ENCODE assay signal across 8 cellular contexts in the genomic region with DNA sequence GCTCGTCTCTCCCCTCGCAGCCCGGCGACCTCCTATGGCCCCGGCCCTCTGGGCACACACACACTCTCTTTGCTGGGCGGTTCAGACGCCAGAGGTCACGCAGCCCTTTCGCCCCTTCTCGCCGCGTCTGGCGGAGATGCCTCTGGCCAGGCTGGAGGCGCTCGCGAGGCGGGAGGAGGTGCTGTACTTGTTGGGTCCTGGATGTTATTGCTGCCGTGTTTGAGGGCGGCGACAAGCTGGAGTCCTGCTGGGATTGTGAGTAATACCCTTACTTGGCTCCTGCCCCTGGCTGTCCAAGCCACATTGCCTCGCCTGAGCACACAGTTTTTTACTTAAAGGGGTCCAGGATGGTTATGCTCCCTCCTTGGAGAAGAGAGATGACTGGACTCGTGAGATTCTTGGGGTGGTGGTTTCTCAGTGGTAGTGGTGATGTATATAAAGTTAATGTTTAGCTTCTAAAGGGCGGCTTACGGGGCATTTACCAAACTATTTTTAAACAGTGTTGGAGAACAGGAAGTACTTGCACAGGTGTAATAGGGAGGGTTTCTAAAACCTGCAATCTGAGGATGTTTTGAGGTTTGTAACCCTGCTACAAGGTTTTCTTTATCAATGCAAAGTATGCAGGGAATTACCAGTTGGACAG. TPM values are rescaled to one million over a fixed set of nuclear protein-coding genes. Genes with fewer than 3 reads are reported as not detected.
DNase-seq lines count a peak whose midpoint lies in the region; ATAC-seq, FAIRE-seq and TF ChIP-seq lines count a peak whose summit lies in the region.

No MANE protein-coding gene starts in this region.

- TF ChIP-seq CTCF in LNCAP (IDR thresholded peaks at IDR 0.05) (peak; percentile 50), osteocyte (IDR thresholded peaks at IDR 0.05) (peak; percentile 44), tibial nerve (IDR thresholded peaks at IDR 0.05) (peak in 1 of 5 experiments; percentile 19)

- peak; percentile 85 for DNase-seq in G401 (ENCODE audit: low spot score)
- peak; percentile 50 for DNase-seq in H54 (ENCODE audit: insufficient read length, low spot score)
- peak; percentile 85 for DNase-seq in SK-N-DZ (ENCODE audit: low spot score)
- DNase-seq in activated naive CD8-positive, alpha-beta T cell treated with anti-CD3 and anti-CD28 coated beads for 36 hours = peak; percentile 69
- peak; percentile 94 for DNase-seq in Right ventricle myocardium superior
- DNase-seq in osteocyte (ENCODE audit: extremely low spot score, unreplicated experiment) = peak; percentile 92
- peak; percentile 71 to 78 for DNase-seq in tibial nerve (ENCODE audit: low spot score in 2 of 2)

- H3K4me3 ChIP-seq in tibial nerve = peak overlapping the region; percentile 63 to 95 (median 93)

- H3K4me1 ChIP-seq in tibial nerve = peaks cover 0 to 40% (median 7%) of the 10 kb centered on the region in 4 donors

- peak; percentile 88 for ATAC-seq in Right ventricle myocardium superior (ENCODE audit: poor library complexity)

- H3K27me3 ChIP-seq in tibial nerve = no peaks in the 10 kb centered on the region

- WGBS in tibial nerve, 2 donors = 0 to 1% methylated on average over 23 to 24 of the region's 24 CpGs

- H3K27me3 Mint-ChIP-seq in activated naive CD8-positive, alpha-beta T cell treated with anti-CD3 and anti-CD28 coated beads for 36 hours = no peaks in the 10 kb centered on the region
- no peaks in the 10 kb centered on the region for H3K27me3 Mint-ChIP-seq in osteocyte (ENCODE audit: unreplicated experiment)

- TF ChIP-seq EP300 in tibial nerve (IDR thresholded peaks at IDR 0.05) = peak in 1 of 2 donors; percentile 9

- H3K4me3 Mint-ChIP-seq in activated naive CD8-positive, alpha-beta T cell treated with anti-CD3 and anti-CD28 coated beads for 36 hours = peak overlapping the region; percentile 87
- H3K4me3 Mint-ChIP-seq in osteocyte (ENCODE audit: unreplicated experiment) = peak overlapping the region; percentile 87

- intact Hi-C loops in Right ventricle myocardium superior (cut with DNase I) = loop anchor here (10.0 kb wide), 1 partner anchor 168 kb away; no protein-coding TSS in a partner anchor

- H3K4me1 Mint-ChIP-seq in activated naive CD8-positive, alpha-beta T cell treated with anti-CD3 and anti-CD28 coated beads for 36 hours = peaks cover 33% of the 10 kb centered on the region
- peaks cover 32% of the 10 kb centered on the region for H3K4me1 Mint-ChIP-seq in osteocyte (ENCODE audit: unreplicated experiment)

- H3K27ac Mint-ChIP-seq in activated naive CD8-positive, alpha-beta T cell treated with anti-CD3 and anti-CD28 coated beads for 36 hours = peak overlapping the region; percentile 89
- H3K27ac Mint-ChIP-seq in osteocyte (ENCODE audit: unreplicated experiment) = peak overlapping the region; percentile 96

- TF ChIP-seq POLR2A in H54 (IDR thresholded peaks at IDR 0.05; ENCODE audit: low read depth, low read length) (peak; percentile 42; the same call in 1 of the 2 replicates), tibial nerve (IDR thresholded peaks at IDR 0.05) (no peak)

- H3K9me3 ChIP-seq in tibial nerve = no peaks in the 10 kb centered on the region

- H3K36me3 Mint-ChIP-seq in activated naive CD8-positive, alpha-beta T cell treated with anti-CD3 and anti-CD28 coated beads for 36 hours = peaks cover 13% of the 10 kb centered on the region
- peaks cover 8% of the 10 kb centered on the region for H3K36me3 Mint-ChIP-seq in osteocyte (ENCODE audit: unreplicated experiment)

- in situ Hi-C loops in G401 (cut with HindIII; ENCODE audit: low sequenced_read_pairs) = no loop called here

- FAIRE-seq in H54 (lab: Jason Lieb, UNC) = peak; percentile 86

- peaks cover 0 to 19% (median 3%) of the 10 kb centered on the region in 3 donors for H3K36me3 ChIP-seq in tibial nerve

- H3K9me3 Mint-ChIP-seq in activated naive CD8-positive, alpha-beta T cell treated with anti-CD3 and anti-CD28 coated beads for 36 hours = no peaks in the 10 kb centered on the region
- H3K9me3 Mint-ChIP-seq in osteocyte (ENCODE audit: unreplicated experiment) = no peaks in the 10 kb centered on the region

- peak overlapping the region; percentile 91 to 99 (median 94) for H3K27ac ChIP-seq in tibial nerve

RNA-seq across cellular contexts. Expression of gene USP53, which starts 0.6 kb away (rescaled TPM):
- total RNA-seq in G401 (2014; rRNA removed; shearing (Covaris generic)) = 3.7 and 9.2 TPM in 2 replicates
- 2.8 and 3.2 TPM in 2 replicates for polyA plus RNA-seq in SK-N-DZ (2014; cell fraction: cytosol; rRNA removed)
- polyA plus RNA-seq in SK-N-DZ (2014; cell fraction: nucleus; rRNA removed) = 5.3 and 5.5 TPM in 2 replicates
- 10 to 100 TPM; 12.6 to 13.0 TPM for total RNA-seq in activated naive CD8-positive, alpha-beta T cell treated with anti-CD3 and anti-CD28 coated beads for 36 hours
- 34.7 TPM for total RNA-seq in Right ventricle myocardium superior
- 15.5 and 18.5 TPM in 2 replicates for total RNA-seq in osteocyte
- total RNA-seq in tibial nerve = 100 to 1,000 TPM; 549 to 892 (median 654) TPM

Comparison
In these comparisons a context has a peak if more than half of its experiments do, and no peak if none do; other contexts are left out.
1. Peak in every context shown above with its lines: DNase-seq, ATAC-seq, H3K4me3 ChIP-seq and H3K27ac ChIP-seq.
2. RNA of gene USP53, which starts 0.6 kb away (total RNA-seq): 549 to 892 TPM in tibial nerve; 34.7 TPM in Right ventricle myocardium superior (single experiment), 15.5 to 18.5 TPM in osteocyte, 12.6 to 13.0 TPM in activated naive CD8-positive, alpha-beta T cell treated with anti-CD3 and anti-CD28 coated beads for 36 hours and 3.7 to 9.2 TPM in G401; every median in the first group is over 10 times any median in the second.